9 cellular contexts compared by ENCODE assay signal in genomic region chr9:133238272-133238850, GRCh38. TPM values are rescaled to one million over a fixed set of nuclear protein-coding genes. Genes with fewer than 3 reads are reported as not detected.
DNase-seq lines count a peak whose midpoint lies in the region; ATAC-seq and TF ChIP-seq lines count a peak whose summit lies in the region.
"Had no signal": no experiment of that assay in that cellular context is flagged by ENCODE, and none has a peak within 500 bp of the region (broad histone marks: within the 10 kb centered on the region; RNA-seq: fewer than 3 reads in every experiment).

No MANE protein-coding gene starts in this region.

- H3K4me3 Mint-ChIP-seq in activated naive CD4-positive, alpha-beta T cell treated with anti-CD3 and anti-CD28 coated beads for 36 hours, result peak overlapping the region; percentile 44

- no peak for TF ChIP-seq CTCF in parathyroid adenoma (IDR thresholded peaks at IDR 0.05)

- H3K4me3 ChIP-seq in parathyroid adenoma (ENCODE audit: low read depth, low read length) (peak overlapping the region; percentile 26), urinary bladder (ENCODE audit: low read depth, low read length) (peak overlapping the region; percentile 8)

- no peaks in the 10 kb centered on the region for H3K79me2 ChIP-seq in parathyroid adenoma

- H3K9ac ChIP-seq in parathyroid adenoma, result no peak overlapping the region

- H3K27ac ChIP-seq in parathyroid adenoma, result peak overlapping the region; percentile 79
- peak overlapping the region; percentile 15 for H3K27ac ChIP-seq in urinary bladder (ENCODE audit: low read depth)
- H3K27ac ChIP-seq: 22Rv1 had no signal

- peak overlapping the region; percentile 83 for H2AFZ ChIP-seq in parathyroid adenoma

- H3K4me1 ChIP-seq in parathyroid adenoma (no peaks in the 10 kb centered on the region), urinary bladder (ENCODE audit: insufficient read depth) (no peaks in the 10 kb centered on the region)

- WGBS in urinary bladder, result 14% methylated on average over 25 of the region's 25 CpGs

- no peaks in the 10 kb centered on the region for H3K9me3 ChIP-seq in parathyroid adenoma (ENCODE audit: control insufficient read depth, low read length)

- no peak overlapping the region for H3K27ac Mint-ChIP-seq in activated naive CD4-positive, alpha-beta T cell treated with anti-CD3 and anti-CD28 coated beads for 36 hours

- CTCF ChIA-PET in activated naive CD4-positive, alpha-beta T cell treated with anti-CD3 and anti-CD28 coated beads for 36 hours (lab: Charles Lee), result interaction anchor here (0.6 to 2.7 kb wide), 16 partner anchors 9 to 463 kb away, joined by 3 to 21 read pairs (median 3); no protein-coding TSS in a partner anchor

- H3K36me3 Mint-ChIP-seq in activated naive CD4-positive, alpha-beta T cell treated with anti-CD3 and anti-CD28 coated beads for 36 hours (ENCODE audit: low read depth), result no peaks in the 10 kb centered on the region

- DNase-seq in NOMO-1 treated with DMSO at 0.1 percent for 48 hours (lab: John Stamatoyannopoulos, UW; ENCODE audit: unreplicated experiment), result peak; percentile 5
- DNase-seq in NOMO-1 (lab: John Stamatoyannopoulos, UW; ENCODE audit: unreplicated experiment in 2 of 2), result no peak
- peak; percentile 15 for DNase-seq in activated naive CD4-positive, alpha-beta T cell treated with anti-CD3 and anti-CD28 coated beads for 36 hours
- DNase-seq in cardiac septum (ENCODE audit: low spot score), result peak; percentile 87
- no peak for DNase-seq in HK-2 (ENCODE audit: unreplicated experiment)

- H3K4me1 Mint-ChIP-seq in activated naive CD4-positive, alpha-beta T cell treated with anti-CD3 and anti-CD28 coated beads for 36 hours (ENCODE audit: low read depth), result peaks cover 7% of the 10 kb centered on the region

- no peaks in the 10 kb centered on the region for H3K9me3 Mint-ChIP-seq in activated naive CD4-positive, alpha-beta T cell treated with anti-CD3 and anti-CD28 coated beads for 36 hours

- intact Hi-C loops in activated naive CD4-positive, alpha-beta T cell treated with anti-CD3 and anti-CD28 coated beads for 36 hours (cut with micrococcal nuclease), result loop anchor here (2.0 to 5.0 kb wide), 3 partner anchors 51 to 248 kb away; no protein-coding TSS in a partner anchor
- intact Hi-C loops in cardiac septum (cut with DNase I), result no loop called here

- H3K36me3 ChIP-seq in parathyroid adenoma (ENCODE audit: control insufficient read depth, insufficient read depth, low read length), result no peaks in the 10 kb centered on the region
- no peaks in the 10 kb centered on the region for H3K36me3 ChIP-seq in urinary bladder (ENCODE audit: insufficient read depth)

- no peaks in the 10 kb centered on the region for H3K27me3 ChIP-seq in parathyroid adenoma (ENCODE audit: control insufficient read depth, insufficient read depth, low read length)

- peaks cover 19% of the 10 kb centered on the region for H3K27me3 Mint-ChIP-seq in activated naive CD4-positive, alpha-beta T cell treated with anti-CD3 and anti-CD28 coated beads for 36 hours (ENCODE audit: low read depth)

- peak overlapping the region; percentile 73 for H3K4me2 ChIP-seq in parathyroid adenoma (ENCODE audit: low read length)

- ATAC-seq in GM18511 (IDR thresholded peaks at IDR 0.05; ENCODE audit: unreplicated experiment), result no peak

RNA-seq across cellular contexts. Expression of gene OBP2B, which starts 29.3 kb away (rescaled TPM):
- total RNA-seq in activated naive CD4-positive, alpha-beta T cell treated with anti-CD3 and anti-CD28 coated beads for 36 hours, result not detected
- not detected for total RNA-seq in cardiac septum
- total RNA-seq in urinary bladder, result not detected
- polyA plus RNA-seq in urinary bladder, result not detected

RNA-seq across cellular contexts. Expression of gene ABO, which starts 36.6 kb away (rescaled TPM):
- not detected for total RNA-seq in activated naive CD4-positive, alpha-beta T cell treated with anti-CD3 and anti-CD28 coated beads for 36 hours
- total RNA-seq in cardiac septum, result 2.0 TPM
- 1.4 TPM for total RNA-seq in urinary bladder
- polyA plus RNA-seq in urinary bladder, result 1.9 TPM

Comparison
In these comparisons a context has a peak if more than half of its experiments do, and no peak if none do; other contexts are left out.
1. DNase-seq: peak in NOMO-1 treated with DMSO at 0.1 percent for 48 hours (single experiment), activated naive CD4-positive, alpha-beta T cell treated with anti-CD3 and anti-CD28 coated beads for 36 hours (single experiment) and cardiac septum (single experiment); none in NOMO-1 (0 of 2) and HK-2 (single experiment).